ENCODE assay signal across 8 cellular contexts in the genomic region with DNA sequence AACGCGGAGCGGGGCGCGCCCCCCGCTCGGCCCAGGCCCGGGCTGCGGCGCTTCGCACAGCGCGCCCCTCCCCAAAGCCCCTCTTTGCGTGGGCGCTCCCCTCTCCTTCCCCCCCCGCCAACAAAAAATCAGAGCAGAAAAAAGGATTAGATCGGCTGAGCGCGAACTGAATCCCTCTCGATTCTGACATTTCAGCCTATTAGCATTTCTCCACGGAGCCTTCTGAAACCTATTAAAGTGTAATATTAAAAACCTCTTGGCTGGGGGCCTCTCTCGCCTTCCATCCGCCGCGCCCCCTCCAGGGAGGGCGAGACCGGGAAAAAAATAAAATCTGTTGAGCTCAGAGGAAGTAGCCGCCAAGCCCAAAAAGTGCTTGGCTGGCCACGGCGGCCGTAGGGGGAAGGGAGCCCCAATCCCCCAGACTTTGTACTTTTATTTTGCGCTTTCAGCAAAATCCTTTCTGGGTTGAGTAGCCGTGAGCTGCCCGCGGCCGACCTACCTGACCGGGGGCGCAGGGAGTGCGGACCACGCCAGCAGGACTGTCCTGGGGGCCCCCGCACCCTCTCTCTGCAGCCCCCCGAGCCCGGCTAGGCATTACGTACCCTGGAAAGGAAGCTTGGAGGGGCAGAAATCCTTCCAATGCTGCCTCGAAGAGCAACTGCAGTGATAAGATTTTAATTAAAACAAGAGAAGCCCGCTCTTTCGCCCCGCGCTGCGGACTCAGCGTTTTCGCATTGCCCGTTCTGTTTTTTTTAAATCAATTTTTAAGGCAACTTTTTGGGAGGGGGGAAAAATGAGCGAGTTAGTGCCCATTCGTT. TPM values are rescaled to one million over a fixed set of nuclear protein-coding genes. Genes with fewer than 3 reads are reported as not detected.
DNase-seq lines count a peak whose midpoint lies in the region; ATAC-seq and TF ChIP-seq lines count a peak whose summit lies in the region.

No MANE protein-coding gene starts in this region.

- H3K4me3 ChIP-seq in Jurkat, Clone E6-1 (ENCODE audit: low read length), result peak overlapping the region; percentile 73
- H3K4me3 ChIP-seq in fibroblast of pulmonary artery (replicated peaks; ENCODE audit: low read depth, low read length), result peak overlapping the region; percentile 77

- H3K4me1 Mint-ChIP-seq in WTC11, result peaks cover 13% of the 10 kb centered on the region
- peaks cover 10% of the 10 kb centered on the region for H3K4me1 Mint-ChIP-seq in nephron

- CTCF ChIA-PET in WTC11 (lab: Charles Lee), result interaction anchor here (0.8 to 1.9 kb wide), 5 partner anchors 26 to 1113 kb away, joined by 3 to 13 read pairs (median 8); no protein-coding TSS in a partner anchor

- H3K36me3 Mint-ChIP-seq in WTC11 (no peaks in the 10 kb centered on the region), nephron (ENCODE audit: low read depth) (peaks cover 5% of the 10 kb centered on the region)

- ATAC-seq in WTC11, result no peak
- no peak for ATAC-seq in HG03521 (IDR thresholded peaks at IDR 0.05; ENCODE audit: unreplicated experiment)

- H3K27ac Mint-ChIP-seq in WTC11 (peak overlapping the region; percentile 95; the same call in 1 of the 2 replicates), nephron (peak overlapping the region; percentile 100)

- no peaks in the 10 kb centered on the region for H3K9me3 Mint-ChIP-seq in WTC11
- H3K9me3 Mint-ChIP-seq in nephron, result no peaks in the 10 kb centered on the region

- H3K27me3 Mint-ChIP-seq in WTC11 (ENCODE audit: low read depth) (peaks cover 67% of the 10 kb centered on the region), nephron (ENCODE audit: low read depth) (no peaks in the 10 kb centered on the region)

- H3K4me3 Mint-ChIP-seq in WTC11 (peak overlapping the region; percentile 88), nephron (peak overlapping the region; percentile 91 to 96 (median 96))

- TF ChIP-seq CTCF in WTC11 (IDR thresholded peaks at IDR 0.05) (no peak), fibroblast of pulmonary artery (IDR thresholded peaks at IDR 0.05; ENCODE audit: low read length, missing control alignments) (no peak), nephron (IDR thresholded peaks at IDR 0.05; ENCODE audit: unreplicated experiment in 3 of 3) (no peak)

- DNase-seq in DMS114 treated with DMSO at 0.1 percent for 48 hours (lab: John Stamatoyannopoulos, UW; ENCODE audit: unreplicated experiment) (peak; percentile 37), WTC11 (ENCODE audit: low spot score) (no peak), fibroblast of pulmonary artery (ENCODE audit: low read depth) (no peak), NCI-H2029 (lab: John Stamatoyannopoulos, UW) (no peak), T-helper 9 cell (no peak)
- DNase-seq in Jurkat, Clone E6-1 (ENCODE audit: low read depth, low spot score), result no peak

- POLR2A ChIA-PET in WTC11 (lab: Charles Lee), result interaction anchor here (1.0 to 3.5 kb wide), 5 partner anchors 8 to 171 kb away, joined by 3 to 20 read pairs (median 3); no protein-coding TSS in a partner anchor

TF ChIP-seq in WTC11, 78 proteins besides CTCF, POLR2A, EP300 and RAD21 (continues in another document):
- TF ChIP-seq ZNF263 (CRISPR knock-in tag; IDR thresholded peaks at IDR 0.05; ENCODE audit: low read depth) (no peak), SP1 (CRISPR knock-in tag; conservative IDR thresholded peaks at IDR 0.05) (no peak), SMAD4 (CRISPR knock-in tag; IDR thresholded peaks at IDR 0.05) (no peak), NFYB (CRISPR knock-in tag; conservative IDR thresholded peaks at IDR 0.05; ENCODE audit: low read depth) (no peak), ZNF219 (CRISPR knock-in tag; IDR thresholded peaks at IDR 0.05; ENCODE audit: borderline replicate concordance) (no peak)
- TF ChIP-seq, protein P1, sequence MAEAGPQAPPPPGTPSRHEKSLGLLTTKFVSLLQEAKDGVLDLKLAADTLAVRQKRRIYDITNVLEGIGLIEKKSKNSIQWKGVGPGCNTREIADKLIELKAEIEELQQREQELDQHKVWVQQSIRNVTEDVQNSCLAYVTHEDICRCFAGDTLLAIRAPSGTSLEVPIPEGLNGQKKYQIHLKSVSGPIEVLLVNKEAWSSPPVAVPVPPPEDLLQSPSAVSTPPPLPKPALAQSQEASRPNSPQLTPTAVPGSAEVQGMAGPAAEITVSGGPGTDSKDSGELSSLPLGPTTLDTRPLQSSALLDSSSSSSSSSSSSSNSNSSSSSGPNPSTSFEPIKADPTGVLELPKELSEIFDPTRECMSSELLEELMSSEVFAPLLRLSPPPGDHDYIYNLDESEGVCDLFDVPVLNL (CRISPR knock-in tag; IDR thresholded peaks at IDR 0.05; ENCODE audit: borderline replicate concordance, low read depth), result no peak
- TF ChIP-seq, protein P2, sequence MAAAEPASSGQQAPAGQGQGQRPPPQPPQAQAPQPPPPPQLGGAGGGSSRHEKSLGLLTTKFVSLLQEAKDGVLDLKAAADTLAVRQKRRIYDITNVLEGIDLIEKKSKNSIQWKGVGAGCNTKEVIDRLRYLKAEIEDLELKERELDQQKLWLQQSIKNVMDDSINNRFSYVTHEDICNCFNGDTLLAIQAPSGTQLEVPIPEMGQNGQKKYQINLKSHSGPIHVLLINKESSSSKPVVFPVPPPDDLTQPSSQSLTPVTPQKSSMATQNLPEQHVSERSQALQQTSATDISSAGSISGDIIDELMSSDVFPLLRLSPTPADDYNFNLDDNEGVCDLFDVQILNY (CRISPR knock-in tag; IDR thresholded peaks at IDR 0.05), result no peak
- TF ChIP-seq, protein P3, sequence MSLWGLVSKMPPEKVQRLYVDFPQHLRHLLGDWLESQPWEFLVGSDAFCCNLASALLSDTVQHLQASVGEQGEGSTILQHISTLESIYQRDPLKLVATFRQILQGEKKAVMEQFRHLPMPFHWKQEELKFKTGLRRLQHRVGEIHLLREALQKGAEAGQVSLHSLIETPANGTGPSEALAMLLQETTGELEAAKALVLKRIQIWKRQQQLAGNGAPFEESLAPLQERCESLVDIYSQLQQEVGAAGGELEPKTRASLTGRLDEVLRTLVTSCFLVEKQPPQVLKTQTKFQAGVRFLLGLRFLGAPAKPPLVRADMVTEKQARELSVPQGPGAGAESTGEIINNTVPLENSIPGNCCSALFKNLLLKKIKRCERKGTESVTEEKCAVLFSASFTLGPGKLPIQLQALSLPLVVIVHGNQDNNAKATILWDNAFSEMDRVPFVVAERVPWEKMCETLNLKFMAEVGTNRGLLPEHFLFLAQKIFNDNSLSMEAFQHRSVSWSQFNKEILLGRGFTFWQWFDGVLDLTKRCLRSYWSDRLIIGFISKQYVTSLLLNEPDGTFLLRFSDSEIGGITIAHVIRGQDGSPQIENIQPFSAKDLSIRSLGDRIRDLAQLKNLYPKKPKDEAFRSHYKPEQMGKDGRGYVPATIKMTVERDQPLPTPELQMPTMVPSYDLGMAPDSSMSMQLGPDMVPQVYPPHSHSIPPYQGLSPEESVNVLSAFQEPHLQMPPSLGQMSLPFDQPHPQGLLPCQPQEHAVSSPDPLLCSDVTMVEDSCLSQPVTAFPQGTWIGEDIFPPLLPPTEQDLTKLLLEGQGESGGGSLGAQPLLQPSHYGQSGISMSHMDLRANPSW (CRISPR knock-in tag; conservative IDR thresholded peaks at IDR 0.05; ENCODE audit: low read depth), result no peak
- TF ChIP-seq, protein P4, sequence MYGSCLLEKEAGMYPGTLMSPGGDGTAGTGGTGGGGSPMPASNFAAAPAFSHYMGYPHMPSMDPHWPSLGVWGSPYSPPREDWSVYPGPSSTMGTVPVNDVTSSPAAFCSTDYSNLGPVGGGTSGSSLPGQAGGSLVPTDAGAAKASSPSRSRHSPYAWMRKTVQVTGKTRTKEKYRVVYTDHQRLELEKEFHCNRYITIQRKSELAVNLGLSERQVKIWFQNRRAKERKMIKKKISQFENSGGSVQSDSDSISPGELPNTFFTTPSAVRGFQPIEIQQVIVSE (CRISPR knock-in tag; IDR thresholded peaks at IDR 0.05; ENCODE audit: borderline replicate concordance), result no peak
- TF ChIP-seq, protein P5, sequence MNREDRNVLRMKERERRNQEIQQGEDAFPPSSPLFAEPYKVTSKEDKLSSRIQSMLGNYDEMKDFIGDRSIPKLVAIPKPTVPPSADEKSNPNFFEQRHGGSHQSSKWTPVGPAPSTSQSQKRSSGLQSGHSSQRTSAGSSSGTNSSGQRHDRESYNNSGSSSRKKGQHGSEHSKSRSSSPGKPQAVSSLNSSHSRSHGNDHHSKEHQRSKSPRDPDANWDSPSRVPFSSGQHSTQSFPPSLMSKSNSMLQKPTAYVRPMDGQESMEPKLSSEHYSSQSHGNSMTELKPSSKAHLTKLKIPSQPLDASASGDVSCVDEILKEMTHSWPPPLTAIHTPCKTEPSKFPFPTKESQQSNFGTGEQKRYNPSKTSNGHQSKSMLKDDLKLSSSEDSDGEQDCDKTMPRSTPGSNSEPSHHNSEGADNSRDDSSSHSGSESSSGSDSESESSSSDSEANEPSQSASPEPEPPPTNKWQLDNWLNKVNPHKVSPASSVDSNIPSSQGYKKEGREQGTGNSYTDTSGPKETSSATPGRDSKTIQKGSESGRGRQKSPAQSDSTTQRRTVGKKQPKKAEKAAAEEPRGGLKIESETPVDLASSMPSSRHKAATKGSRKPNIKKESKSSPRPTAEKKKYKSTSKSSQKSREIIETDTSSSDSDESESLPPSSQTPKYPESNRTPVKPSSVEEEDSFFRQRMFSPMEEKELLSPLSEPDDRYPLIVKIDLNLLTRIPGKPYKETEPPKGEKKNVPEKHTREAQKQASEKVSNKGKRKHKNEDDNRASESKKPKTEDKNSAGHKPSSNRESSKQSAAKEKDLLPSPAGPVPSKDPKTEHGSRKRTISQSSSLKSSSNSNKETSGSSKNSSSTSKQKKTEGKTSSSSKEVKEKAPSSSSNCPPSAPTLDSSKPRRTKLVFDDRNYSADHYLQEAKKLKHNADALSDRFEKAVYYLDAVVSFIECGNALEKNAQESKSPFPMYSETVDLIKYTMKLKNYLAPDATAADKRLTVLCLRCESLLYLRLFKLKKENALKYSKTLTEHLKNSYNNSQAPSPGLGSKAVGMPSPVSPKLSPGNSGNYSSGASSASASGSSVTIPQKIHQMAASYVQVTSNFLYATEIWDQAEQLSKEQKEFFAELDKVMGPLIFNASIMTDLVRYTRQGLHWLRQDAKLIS (CRISPR knock-in tag; IDR thresholded peaks at IDR 0.05; ENCODE audit: borderline replicate concordance), result no peak
- TF ChIP-seq, protein P6, sequence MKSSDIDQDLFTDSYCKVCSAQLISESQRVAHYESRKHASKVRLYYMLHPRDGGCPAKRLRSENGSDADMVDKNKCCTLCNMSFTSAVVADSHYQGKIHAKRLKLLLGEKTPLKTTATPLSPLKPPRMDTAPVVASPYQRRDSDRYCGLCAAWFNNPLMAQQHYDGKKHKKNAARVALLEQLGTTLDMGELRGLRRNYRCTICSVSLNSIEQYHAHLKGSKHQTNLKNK (CRISPR knock-in tag; IDR thresholded peaks at IDR 0.05), result no peak

RNA-seq across cellular contexts. Expression of a gene that starts 1.3 kb away (rescaled TPM):
- polyA plus RNA-seq in Jurkat, Clone E6-1 (2012; ENCODE audit: insufficient read depth, insufficient read length), result 41.2 TPM
- 29.1 to 55.0 TPM (median 34.2 TPM) in 3 replicates for total RNA-seq in WTC11 (2021)
